Comparison of ENCODE assay signal across 2 cellular contexts in genomic region chr15:64665179-64665578, GRCh38.
TF ChIP-seq lines count a peak whose summit lies in the region.

No MANE protein-coding gene starts in this region.

TF ChIP-seq in A549, 52 proteins besides CTCF, POLR2A, EP300 and RAD21 (continued from another document):
- TF ChIP-seq PBX3 (IDR thresholded peaks at IDR 0.05) (no peak), CHD4 (IDR thresholded peaks at IDR 0.05; ENCODE audit: borderline replicate concordance) (no peak), GATA3 (IDR thresholded peaks at IDR 0.05; ENCODE audit: borderline replicate concordance) (no peak), HOXA7 (CRISPR knock-in tag; IDR thresholded peaks at IDR 0.05) (no peak), RFX5 (IDR thresholded peaks at IDR 0.05) (no peak), BHLHE40 (IDR thresholded peaks at IDR 0.05; ENCODE audit: low read depth, low read length) (no peak), JUNB (IDR thresholded peaks at IDR 0.05) (no peak), TP53 (CRISPR knock-in tag; IDR thresholded peaks at IDR 0.05) (no peak)

TF ChIP-seq in GM12878, 131 proteins besides CTCF, POLR2A, EP300 and RAD21 (continued from another document):
- no peak for TF ChIP-seq E4F1 (IDR thresholded peaks at IDR 0.05; ENCODE audit: borderline replicate concordance, partially characterized antibody)
- TF ChIP-seq EGR1 (IDR thresholded peaks at IDR 0.05; ENCODE audit: borderline replicate concordance in 1 of 2, low read depth in 2 of 2, low read length in 2 of 2): no peak
- no peak for TF ChIP-seq RELB (IDR thresholded peaks at IDR 0.05; ENCODE audit: low read depth)
- no peak for TF ChIP-seq TARDBP (IDR thresholded peaks at IDR 0.05; ENCODE audit: borderline replicate concordance)
- no peak for TF ChIP-seq CHD4 (IDR thresholded peaks at IDR 0.05)
- no peak for TF ChIP-seq SIN3A (IDR thresholded peaks at IDR 0.05; ENCODE audit: low read depth, low read length)
- TF ChIP-seq SREBF1 (IDR thresholded peaks at IDR 0.05; ENCODE audit: low read length): no peak
- peak; percentile 58; the same call in 1 of the 2 replicates for TF ChIP-seq ZNF687 (IDR thresholded peaks at IDR 0.05)
- TF ChIP-seq NFXL1 (IDR thresholded peaks at IDR 0.05; ENCODE audit: borderline replicate concordance): no peak
- TF ChIP-seq SPI1 (IDR thresholded peaks at IDR 0.05; ENCODE audit: borderline replicate concordance, insufficient read depth, low read depth, low read length): peak; percentile 72
- TF ChIP-seq HSF1 (IDR thresholded peaks at IDR 0.05; ENCODE audit: low read depth, low read length): no peak
- TF ChIP-seq KLF5 (IDR thresholded peaks at IDR 0.05; ENCODE audit: partially characterized antibody): no peak
- TF ChIP-seq MEF2A (IDR thresholded peaks at IDR 0.05; ENCODE audit: insufficient read depth, low read depth, low read length): no peak
- peak; percentile 60 for TF ChIP-seq MTA2 (IDR thresholded peaks at IDR 0.05; ENCODE audit: low read depth)
- TF ChIP-seq IKZF1 (conservative IDR thresholded peaks at IDR 0.05): no peak; the same call in 1 of the 2 replicates
- TF ChIP-seq E2F8 (IDR thresholded peaks at IDR 0.05; ENCODE audit: low read depth, partially characterized antibody): no peak
- no peak for TF ChIP-seq RB1 (IDR thresholded peaks at IDR 0.05; ENCODE audit: borderline replicate concordance)
- no peak for TF ChIP-seq ZSCAN29 (IDR thresholded peaks at IDR 0.05)
- no peak for TF ChIP-seq RBBP5 (conservative IDR thresholded peaks at IDR 0.05)
- peak; percentile 74 for TF ChIP-seq DPF2 (IDR thresholded peaks at IDR 0.05)
- no peak for TF ChIP-seq MYC (IDR thresholded peaks at IDR 0.05; ENCODE audit: insufficient read depth, insufficient read length, insufficient replicate concordance, low read length, severe bottlenecking)
- no peak for TF ChIP-seq PKNOX1 (IDR thresholded peaks at IDR 0.05)
- no peak for TF ChIP-seq ATF7 (IDR thresholded peaks at IDR 0.05; ENCODE audit: low read depth)
- no peak for TF ChIP-seq MYB (IDR thresholded peaks at IDR 0.05; ENCODE audit: borderline replicate concordance, low read depth, low read length)
- peak; percentile 92 for TF ChIP-seq ZNF24 (IDR thresholded peaks at IDR 0.05)
- TF ChIP-seq BCL3 (IDR thresholded peaks at IDR 0.05; ENCODE audit: borderline replicate concordance, insufficient read depth, low read depth, low read length, poor library complexity, severe bottlenecking): no peak
- no peak for TF ChIP-seq ZNF622 (IDR thresholded peaks at IDR 0.05)
TF ChIP-seq in GM12878: peak in this region for 6.
